1 cellular context compared by ENCODE assay signal in genomic region chr20:45049438-45049837, GRCh38.
TF ChIP-seq lines count a peak whose summit lies in the region.

No MANE protein-coding gene starts in this region.

TF ChIP-seq in WTC11, 78 proteins besides CTCF, POLR2A, EP300 and RAD21 (continued from another document):
- TF ChIP-seq ATF6 (CRISPR knock-in tag; IDR thresholded peaks at IDR 0.05), result no peak
- TF ChIP-seq USF1 (CRISPR knock-in tag; IDR thresholded peaks at IDR 0.05), result no peak
